1 cellular context compared by ENCODE assay signal in the genomic region with DNA sequence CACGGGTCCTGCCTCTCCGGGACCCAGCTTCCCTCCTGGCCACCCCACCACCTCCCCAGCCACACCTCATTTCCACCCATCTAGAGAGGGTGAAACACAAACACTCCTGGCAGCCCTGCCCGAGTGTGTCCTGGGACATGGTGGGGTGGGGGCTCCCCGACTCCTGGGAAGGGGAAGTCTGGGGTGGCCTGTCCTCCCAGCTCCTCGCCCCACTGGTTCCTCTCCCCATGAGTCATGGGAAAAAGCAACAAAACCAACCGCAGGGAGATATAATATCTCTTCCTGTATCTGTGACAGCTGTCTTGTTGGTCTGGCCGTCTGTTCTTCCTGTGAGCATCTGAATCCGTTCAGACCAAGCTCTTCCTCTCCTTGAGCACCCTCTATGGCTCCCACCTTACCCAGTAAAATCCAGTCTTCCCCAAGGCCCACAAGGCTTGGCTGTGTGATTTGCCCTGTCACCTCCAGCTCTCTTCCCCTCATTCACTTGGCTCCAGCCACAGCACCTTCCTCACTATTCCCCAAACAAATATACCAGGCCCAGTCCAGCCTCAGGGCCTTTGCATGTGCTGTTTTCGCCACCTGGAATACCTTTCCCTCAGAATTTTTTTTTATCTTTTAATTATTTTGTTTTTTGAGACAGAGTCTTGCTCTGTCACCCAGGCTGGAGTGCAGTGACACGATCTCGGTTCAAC.
TF ChIP-seq lines count a peak whose summit lies in the region.
"Not testable (repeated sequence)": the region's sequence is repeated elsewhere in the genome, so short reads cannot be mapped to it uniquely, and the experiment has no call there.

No MANE protein-coding gene starts in this region.

TF ChIP-seq in K562, 482 proteins besides CTCF, POLR2A, EP300 and RAD21 (continued from another document and continues in another):
- TF ChIP-seq, protein P1, sequence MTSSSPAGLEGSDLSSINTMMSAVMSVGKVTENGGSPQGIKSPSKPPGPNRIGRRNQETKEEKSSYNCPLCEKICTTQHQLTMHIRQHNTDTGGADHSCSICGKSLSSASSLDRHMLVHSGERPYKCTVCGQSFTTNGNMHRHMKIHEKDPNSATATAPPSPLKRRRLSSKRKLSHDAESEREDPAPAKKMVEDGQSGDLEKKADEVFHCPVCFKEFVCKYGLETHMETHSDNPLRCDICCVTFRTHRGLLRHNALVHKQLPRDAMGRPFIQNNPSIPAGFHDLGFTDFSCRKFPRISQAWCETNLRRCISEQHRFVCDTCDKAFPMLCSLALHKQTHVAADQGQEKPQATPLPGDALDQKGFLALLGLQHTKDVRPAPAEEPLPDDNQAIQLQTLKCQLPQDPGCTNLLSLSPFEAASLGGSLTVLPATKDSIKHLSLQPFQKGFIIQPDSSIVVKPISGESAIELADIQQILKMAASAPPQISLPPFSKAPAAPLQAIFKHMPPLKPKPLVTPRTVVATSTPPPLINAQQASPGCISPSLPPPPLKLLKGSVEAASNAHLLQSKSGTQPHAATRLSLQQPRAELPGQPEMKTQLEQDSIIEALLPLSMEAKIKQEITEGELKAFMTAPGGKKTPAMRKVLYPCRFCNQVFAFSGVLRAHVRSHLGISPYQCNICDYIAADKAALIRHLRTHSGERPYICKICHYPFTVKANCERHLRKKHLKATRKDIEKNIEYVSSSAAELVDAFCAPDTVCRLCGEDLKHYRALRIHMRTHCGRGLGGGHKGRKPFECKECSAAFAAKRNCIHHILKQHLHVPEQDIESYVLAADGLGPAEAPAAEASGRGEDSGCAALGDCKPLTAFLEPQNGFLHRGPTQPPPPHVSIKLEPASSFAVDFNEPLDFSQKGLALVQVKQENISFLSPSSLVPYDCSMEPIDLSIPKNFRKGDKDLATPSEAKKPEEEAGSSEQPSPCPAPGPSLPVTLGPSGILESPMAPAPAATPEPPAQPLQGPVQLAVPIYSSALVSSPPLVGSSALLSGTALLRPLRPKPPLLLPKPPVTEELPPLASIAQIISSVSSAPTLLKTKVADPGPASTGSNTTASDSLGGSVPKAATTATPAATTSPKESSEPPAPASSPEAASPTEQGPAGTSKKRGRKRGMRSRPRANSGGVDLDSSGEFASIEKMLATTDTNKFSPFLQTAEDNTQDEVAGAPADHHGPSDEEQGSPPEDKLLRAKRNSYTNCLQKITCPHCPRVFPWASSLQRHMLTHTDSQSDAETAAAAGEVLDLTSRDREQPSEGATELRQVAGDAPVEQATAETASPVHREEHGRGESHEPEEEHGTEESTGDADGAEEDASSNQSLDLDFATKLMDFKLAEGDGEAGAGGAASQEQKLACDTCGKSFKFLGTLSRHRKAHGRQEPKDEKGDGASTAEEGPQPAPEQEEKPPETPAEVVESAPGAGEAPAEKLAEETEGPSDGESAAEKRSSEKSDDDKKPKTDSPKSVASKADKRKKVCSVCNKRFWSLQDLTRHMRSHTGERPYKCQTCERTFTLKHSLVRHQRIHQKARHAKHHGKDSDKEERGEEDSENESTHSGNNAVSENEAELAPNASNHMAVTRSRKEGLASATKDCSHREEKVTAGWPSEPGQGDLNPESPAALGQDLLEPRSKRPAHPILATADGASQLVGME (CRISPR knock-in tag; IDR thresholded peaks at IDR 0.05): 0 out of 2 replicates have a peak, but pooled peaks have one; percentile 10
- TF ChIP-seq TEAD4 (IDR thresholded peaks at IDR 0.05; ENCODE audit: low read length) (peak; percentile 76), ETV6 (IDR thresholded peaks at IDR 0.05; ENCODE audit: borderline replicate concordance in 1 of 2, low read depth in 2 of 2, low read length in 1 of 2) (peak in 1 of 2 experiments; percentile 65; a peak in 1 of 4 replicates), NCOA1 (IDR thresholded peaks at IDR 0.05; ENCODE audit: low read depth) (peak; percentile 25), MEIS2 (IDR thresholded peaks at IDR 0.05; ENCODE audit: partially characterized antibody) (peak; percentile 85), SPI1 (IDR thresholded peaks at IDR 0.05; ENCODE audit: borderline replicate concordance, low read depth, low read length) (peak; percentile 82), FOSL1 (tag; conservative IDR thresholded peaks at IDR 0.05) (peak; percentile 95), CREB1 (CRISPR knock-in tag; IDR thresholded peaks at IDR 0.05) (peak; percentile 26; the same call in 1 of the 2 replicates), SMARCC2 (IDR thresholded peaks at IDR 0.05; ENCODE audit: low read depth) (peak; percentile 79; the same call in 1 of the 2 replicates), ESRRA (IDR thresholded peaks at IDR 0.05; ENCODE audit: borderline replicate concordance, low read depth) (peak; percentile 81; the same call in 1 of the 2 replicates), PTBP1 (IDR thresholded peaks at IDR 0.05; ENCODE audit: low read depth, low read length) (peak; percentile 98), DNMT1 (IDR thresholded peaks at IDR 0.05) (peak; percentile 79; the same call in 1 of the 2 replicates), HDAC1 (IDR thresholded peaks at IDR 0.05) (peak; percentile 83; a peak in 3 of 4 replicates), ETV5 (CRISPR knock-in tag; IDR thresholded peaks at IDR 0.05; ENCODE audit: low read depth) (peak; percentile 76), ZFP36 (IDR thresholded peaks at IDR 0.05; ENCODE audit: low read depth, low read length, partially characterized antibody) (peak; percentile 97), CBX1 (IDR thresholded peaks at IDR 0.05; ENCODE audit: low read depth) (peak; percentile 97), CBFA2T2 (conservative IDR thresholded peaks at IDR 0.05) (peak; percentile 67), GATA2 (CRISPR knock-in tag; IDR thresholded peaks at IDR 0.05) (peak; percentile 89), MTA1 (IDR thresholded peaks at IDR 0.05; ENCODE audit: borderline replicate concordance) (peak; percentile 82), TOE1 (IDR thresholded peaks at IDR 0.05; ENCODE audit: borderline replicate concordance) (peak; percentile 58), ASH1L (IDR thresholded peaks at IDR 0.05; ENCODE audit: borderline replicate concordance, low read depth, partially characterized antibody) (peak; percentile 24), KLF6 (CRISPR knock-in tag; IDR thresholded peaks at IDR 0.05; ENCODE audit: borderline replicate concordance) (peak; percentile 46), SMARCA5 (IDR thresholded peaks at IDR 0.05) (peak; percentile 100), RBFOX2 (IDR thresholded peaks at IDR 0.05; ENCODE audit: low read depth, low read length) (peak; percentile 60), ZNF584 (CRISPR knock-in tag; IDR thresholded peaks at IDR 0.05; ENCODE audit: low read depth) (peak; percentile 64; the same call in 1 of the 2 replicates), CREM (IDR thresholded peaks at IDR 0.05; ENCODE audit: low read depth) (peak; percentile 50; the same call in 1 of the 2 replicates), ARNT (IDR thresholded peaks at IDR 0.05) (peak; percentile 60 to 84; a peak in 3 of 4 replicates), CEBPG (tag; conservative IDR thresholded peaks at IDR 0.05 in 1 of 2, IDR thresholded peaks at IDR 0.05 in 1 of 2) (0 out of 4 replicates have a peak, but pooled peaks of 1 of the 2 experiments have one; percentile 5), DACH1 (IDR thresholded peaks at IDR 0.05; ENCODE audit: partially characterized antibody) (peak; percentile 79)
- not testable (repeated sequence) for TF ChIP-seq TEAD4 (CRISPR knock-in tag; IDR thresholded peaks at IDR 0.05; ENCODE audit: borderline replicate concordance); ETV6 (CRISPR knock-in tag; IDR thresholded peaks at IDR 0.05; ENCODE audit: borderline replicate concordance); CREB1 (IDR thresholded peaks at IDR 0.05); TOE1 (CRISPR knock-in tag; IDR thresholded peaks at IDR 0.05; ENCODE audit: borderline replicate concordance, low read depth); CEBPG (CRISPR knock-in tag; IDR thresholded peaks at IDR 0.05)
- TF ChIP-seq, protein P2, sequence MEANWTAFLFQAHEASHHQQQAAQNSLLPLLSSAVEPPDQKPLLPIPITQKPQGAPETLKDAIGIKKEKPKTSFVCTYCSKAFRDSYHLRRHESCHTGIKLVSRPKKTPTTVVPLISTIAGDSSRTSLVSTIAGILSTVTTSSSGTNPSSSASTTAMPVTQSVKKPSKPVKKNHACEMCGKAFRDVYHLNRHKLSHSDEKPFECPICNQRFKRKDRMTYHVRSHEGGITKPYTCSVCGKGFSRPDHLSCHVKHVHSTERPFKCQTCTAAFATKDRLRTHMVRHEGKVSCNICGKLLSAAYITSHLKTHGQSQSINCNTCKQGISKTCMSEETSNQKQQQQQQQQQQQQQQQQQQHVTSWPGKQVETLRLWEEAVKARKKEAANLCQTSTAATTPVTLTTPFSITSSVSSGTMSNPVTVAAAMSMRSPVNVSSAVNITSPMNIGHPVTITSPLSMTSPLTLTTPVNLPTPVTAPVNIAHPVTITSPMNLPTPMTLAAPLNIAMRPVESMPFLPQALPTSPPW (CRISPR knock-in tag; IDR thresholded peaks at IDR 0.05): peak; percentile 80
- TF ChIP-seq, protein P3, sequence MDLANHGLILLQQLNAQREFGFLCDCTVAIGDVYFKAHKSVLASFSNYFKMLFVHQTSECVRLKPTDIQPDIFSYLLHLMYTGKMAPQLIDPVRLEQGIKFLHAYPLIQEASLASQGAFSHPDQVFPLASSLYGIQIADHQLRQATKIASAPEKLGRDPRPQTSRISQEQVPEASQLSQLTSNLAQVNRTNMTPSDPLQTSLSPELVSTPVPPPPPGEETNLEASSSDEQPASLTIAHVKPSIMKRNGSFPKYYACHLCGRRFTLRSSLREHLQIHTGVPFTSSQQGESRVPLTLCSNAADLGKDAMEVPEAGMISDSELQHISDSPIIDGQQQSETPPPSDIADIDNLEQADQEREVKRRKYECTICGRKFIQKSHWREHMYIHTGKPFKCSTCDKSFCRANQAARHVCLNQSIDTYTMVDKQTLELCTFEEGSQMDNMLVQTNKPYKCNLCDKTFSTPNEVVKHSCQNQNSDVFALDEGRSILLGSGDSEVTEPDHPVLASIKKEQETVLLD (IDR thresholded peaks at IDR 0.05): 0 out of 2 replicates have a peak, but pooled peaks have one; percentile 16
- TF ChIP-seq, protein P4, sequence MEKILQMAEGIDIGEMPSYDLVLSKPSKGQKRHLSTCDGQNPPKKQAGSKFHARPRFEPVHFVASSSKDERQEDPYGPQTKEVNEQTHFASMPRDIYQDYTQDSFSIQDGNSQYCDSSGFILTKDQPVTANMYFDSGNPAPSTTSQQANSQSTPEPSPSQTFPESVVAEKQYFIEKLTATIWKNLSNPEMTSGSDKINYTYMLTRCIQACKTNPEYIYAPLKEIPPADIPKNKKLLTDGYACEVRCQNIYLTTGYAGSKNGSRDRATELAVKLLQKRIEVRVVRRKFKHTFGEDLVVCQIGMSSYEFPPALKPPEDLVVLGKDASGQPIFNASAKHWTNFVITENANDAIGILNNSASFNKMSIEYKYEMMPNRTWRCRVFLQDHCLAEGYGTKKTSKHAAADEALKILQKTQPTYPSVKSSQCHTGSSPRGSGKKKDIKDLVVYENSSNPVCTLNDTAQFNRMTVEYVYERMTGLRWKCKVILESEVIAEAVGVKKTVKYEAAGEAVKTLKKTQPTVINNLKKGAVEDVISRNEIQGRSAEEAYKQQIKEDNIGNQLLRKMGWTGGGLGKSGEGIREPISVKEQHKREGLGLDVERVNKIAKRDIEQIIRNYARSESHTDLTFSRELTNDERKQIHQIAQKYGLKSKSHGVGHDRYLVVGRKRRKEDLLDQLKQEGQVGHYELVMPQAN (IDR thresholded peaks at IDR 0.05; ENCODE audit: borderline replicate concordance): peak; percentile 54; the same call in 1 of the 2 replicates
- TF ChIP-seq, protein P5, sequence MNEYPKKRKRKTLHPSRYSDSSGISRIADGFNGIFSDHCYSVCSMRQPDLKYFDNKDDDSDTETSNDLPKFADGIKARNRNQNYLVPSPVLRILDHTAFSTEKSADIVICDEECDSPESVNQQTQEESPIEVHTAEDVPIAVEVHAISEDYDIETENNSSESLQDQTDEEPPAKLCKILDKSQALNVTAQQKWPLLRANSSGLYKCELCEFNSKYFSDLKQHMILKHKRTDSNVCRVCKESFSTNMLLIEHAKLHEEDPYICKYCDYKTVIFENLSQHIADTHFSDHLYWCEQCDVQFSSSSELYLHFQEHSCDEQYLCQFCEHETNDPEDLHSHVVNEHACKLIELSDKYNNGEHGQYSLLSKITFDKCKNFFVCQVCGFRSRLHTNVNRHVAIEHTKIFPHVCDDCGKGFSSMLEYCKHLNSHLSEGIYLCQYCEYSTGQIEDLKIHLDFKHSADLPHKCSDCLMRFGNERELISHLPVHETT (CRISPR knock-in tag; conservative IDR thresholded peaks at IDR 0.05 in 1 of 2, IDR thresholded peaks at IDR 0.05 in 1 of 2): peak in 1 of 2 experiments; percentile 63; a peak in 1 of 4 replicates
- TF ChIP-seq, protein P6, sequence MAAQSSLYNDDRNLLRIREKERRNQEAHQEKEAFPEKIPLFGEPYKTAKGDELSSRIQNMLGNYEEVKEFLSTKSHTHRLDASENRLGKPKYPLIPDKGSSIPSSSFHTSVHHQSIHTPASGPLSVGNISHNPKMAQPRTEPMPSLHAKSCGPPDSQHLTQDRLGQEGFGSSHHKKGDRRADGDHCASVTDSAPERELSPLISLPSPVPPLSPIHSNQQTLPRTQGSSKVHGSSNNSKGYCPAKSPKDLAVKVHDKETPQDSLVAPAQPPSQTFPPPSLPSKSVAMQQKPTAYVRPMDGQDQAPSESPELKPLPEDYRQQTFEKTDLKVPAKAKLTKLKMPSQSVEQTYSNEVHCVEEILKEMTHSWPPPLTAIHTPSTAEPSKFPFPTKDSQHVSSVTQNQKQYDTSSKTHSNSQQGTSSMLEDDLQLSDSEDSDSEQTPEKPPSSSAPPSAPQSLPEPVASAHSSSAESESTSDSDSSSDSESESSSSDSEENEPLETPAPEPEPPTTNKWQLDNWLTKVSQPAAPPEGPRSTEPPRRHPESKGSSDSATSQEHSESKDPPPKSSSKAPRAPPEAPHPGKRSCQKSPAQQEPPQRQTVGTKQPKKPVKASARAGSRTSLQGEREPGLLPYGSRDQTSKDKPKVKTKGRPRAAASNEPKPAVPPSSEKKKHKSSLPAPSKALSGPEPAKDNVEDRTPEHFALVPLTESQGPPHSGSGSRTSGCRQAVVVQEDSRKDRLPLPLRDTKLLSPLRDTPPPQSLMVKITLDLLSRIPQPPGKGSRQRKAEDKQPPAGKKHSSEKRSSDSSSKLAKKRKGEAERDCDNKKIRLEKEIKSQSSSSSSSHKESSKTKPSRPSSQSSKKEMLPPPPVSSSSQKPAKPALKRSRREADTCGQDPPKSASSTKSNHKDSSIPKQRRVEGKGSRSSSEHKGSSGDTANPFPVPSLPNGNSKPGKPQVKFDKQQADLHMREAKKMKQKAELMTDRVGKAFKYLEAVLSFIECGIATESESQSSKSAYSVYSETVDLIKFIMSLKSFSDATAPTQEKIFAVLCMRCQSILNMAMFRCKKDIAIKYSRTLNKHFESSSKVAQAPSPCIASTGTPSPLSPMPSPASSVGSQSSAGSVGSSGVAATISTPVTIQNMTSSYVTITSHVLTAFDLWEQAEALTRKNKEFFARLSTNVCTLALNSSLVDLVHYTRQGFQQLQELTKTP (IDR thresholded peaks at IDR 0.05; ENCODE audit: low read depth in 1 of 2, partially characterized antibody in 2 of 2): peak in 1 of 2 experiments; percentile 92
- TF ChIP-seq, protein P7, sequence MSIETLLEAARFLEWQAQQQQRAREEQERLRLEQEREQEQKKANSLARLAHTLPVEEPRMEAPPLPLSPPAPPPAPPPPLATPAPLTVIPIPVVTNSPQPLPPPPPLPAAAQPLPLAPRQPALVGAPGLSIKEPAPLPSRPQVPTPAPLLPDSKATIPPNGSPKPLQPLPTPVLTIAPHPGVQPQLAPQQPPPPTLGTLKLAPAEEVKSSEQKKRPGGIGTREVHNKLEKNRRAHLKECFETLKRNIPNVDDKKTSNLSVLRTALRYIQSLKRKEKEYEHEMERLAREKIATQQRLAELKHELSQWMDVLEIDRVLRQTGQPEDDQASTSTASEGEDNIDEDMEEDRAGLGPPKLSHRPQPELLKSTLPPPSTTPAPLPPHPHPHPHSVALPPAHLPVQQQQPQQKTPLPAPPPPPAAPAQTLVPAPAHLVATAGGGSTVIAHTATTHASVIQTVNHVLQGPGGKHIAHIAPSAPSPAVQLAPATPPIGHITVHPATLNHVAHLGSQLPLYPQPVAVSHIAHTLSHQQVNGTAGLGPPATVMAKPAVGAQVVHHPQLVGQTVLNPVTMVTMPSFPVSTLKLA (conservative IDR thresholded peaks at IDR 0.05): peak in 1 of 2 experiments; percentile 58; a peak in 2 of 4 replicates
